In the genomic region with DNA sequence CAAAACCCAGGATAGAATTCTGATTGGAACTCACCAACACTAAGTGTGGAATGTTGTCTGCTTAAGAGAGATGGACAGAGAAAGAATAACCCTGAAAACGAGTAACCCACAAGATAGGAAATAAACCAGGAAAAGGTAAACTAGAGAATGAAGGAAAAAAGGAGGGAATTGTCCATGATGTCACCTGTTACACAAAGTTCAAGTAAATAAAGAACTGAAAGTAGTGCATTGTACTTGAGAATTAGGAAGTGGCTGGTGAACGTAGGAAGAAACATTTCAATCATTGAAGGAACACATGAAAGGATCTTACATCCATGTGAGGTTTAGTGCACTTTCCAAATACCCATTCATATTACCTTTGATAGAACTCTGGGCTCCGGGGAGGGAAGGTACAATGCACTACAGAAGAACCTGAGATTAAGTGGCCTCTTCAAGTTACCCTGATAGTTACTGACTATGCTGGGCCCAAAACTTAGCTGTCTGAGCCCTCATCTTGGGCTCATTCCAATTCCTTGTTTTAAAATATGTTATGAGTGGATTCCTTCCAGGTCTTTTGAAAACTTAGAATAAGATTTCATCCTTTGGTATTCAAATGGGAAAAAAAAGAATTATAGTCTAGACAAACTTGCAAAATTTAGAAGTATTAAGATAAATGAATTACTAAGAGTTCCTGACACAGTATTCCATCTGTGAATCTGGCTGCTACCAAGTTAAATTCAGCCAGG, we compare ENCODE assay signal across 10 cellular contexts. TPM values are rescaled to one million over a fixed set of nuclear protein-coding genes. Genes with fewer than 3 reads are reported as not detected.
DNase-seq lines count a peak whose midpoint lies in the region; ATAC-seq, FAIRE-seq and TF ChIP-seq lines count a peak whose summit lies in the region.
"Had no signal": no experiment of that assay in that cellular context is flagged by ENCODE, and none has a peak within 500 bp of the region (broad histone marks: within the 10 kb centered on the region; RNA-seq: fewer than 3 reads in every experiment).

No MANE protein-coding gene starts in this region.

- H3K9me3 ChIP-seq in heart left ventricle (no peaks in the 10 kb centered on the region), K562 (replicated peaks; ENCODE audit: control insufficient read depth, insufficient read depth, low read depth, low read length) (no peaks in the 10 kb centered on the region), mucosa of rectum (ENCODE audit: control insufficient read depth in 2 of 2, low read length in 2 of 2) (no peaks in the 10 kb centered on the region), upper lobe of right lung (no peaks in the 10 kb centered on the region)

- ATAC-seq in heart left ventricle (no peak), Right ventricle myocardium inferior (no peak), K562 (no peak), upper lobe of right lung (no peak)

- TF ChIP-seq EP300 in K562 (IDR thresholded peaks at IDR 0.05; ENCODE audit: low read length) = no peak

- H3K36me3 ChIP-seq in heart left ventricle (no peaks in the 10 kb centered on the region), K562 (ENCODE audit: control insufficient read depth, insufficient read depth, low read length) (0 out of 3 replicates have a peak, but pooled peaks cover 3% of the 10 kb centered on the region), mucosa of rectum (ENCODE audit: control insufficient read depth in 2 of 2, insufficient read depth in 2 of 2, low read length in 2 of 2) (no peaks in the 10 kb centered on the region), upper lobe of right lung (no peaks in the 10 kb centered on the region)

- FAIRE-seq in K562 (lab: Jason Lieb, UNC) = peak; percentile 59

- no peaks in the 10 kb centered on the region for H4K20me1 ChIP-seq in K562 (replicated peaks; ENCODE audit: control insufficient read depth, insufficient read depth, low read length)

- H3K27ac ChIP-seq in heart left ventricle (peak overlapping the region in 7 of 12 donors; percentile 85 to 94 (median 90)), K562 (ENCODE audit: extremely low read depth, low read depth, low read length) (no peak overlapping the region), mucosa of rectum (ENCODE audit: low read depth in 2 of 2, low read length in 2 of 2) (peak overlapping the region; percentile 89 to 90), upper lobe of right lung (peak overlapping the region; percentile 90)

- TF ChIP-seq POLR2A in heart left ventricle (IDR thresholded peaks at IDR 0.05) = no peak
- no peak for TF ChIP-seq POLR2A in K562 (conservative IDR thresholded peaks at IDR 0.05)

- H3K9ac ChIP-seq in K562 (ENCODE audit: insufficient read depth in 1 of 2, low read depth in 2 of 2, low read length in 2 of 2) (peak overlapping the region in 1 of 2 experiments; percentile 35; a peak in 1 of 4 replicates), mucosa of rectum (ENCODE audit: low read depth in 1 of 2, low read length in 2 of 2) (peak overlapping the region in 1 of 2 donors; percentile 75)

- TF ChIP-seq RAD21 in K562 (CRISPR knock-in tag; conservative IDR thresholded peaks at IDR 0.05 in 1 of 2, IDR thresholded peaks at IDR 0.05 in 1 of 2) = no peak

- no peak for DNase-seq in heart left ventricle
- DNase-seq in Right ventricle myocardium inferior (ENCODE audit: missing footprints) = no peak
- peak in 1 of 4 experiments; percentile 6 for DNase-seq in K562 (ENCODE audit: extremely low read depth in 1 of 4, low spot score in 3 of 4)
- DNase-seq in upper lobe of right lung = no peak
- DNase-seq in OCI-M2 (lab: John Stamatoyannopoulos, UW; ENCODE audit: unreplicated experiment) = no peak
- no peak for DNase-seq in DMS79 treated with DMSO at 0.1 percent for 48 hours (lab: John Stamatoyannopoulos, UW)
- no peak for DNase-seq in SK-N-DZ (ENCODE audit: low spot score)
- DNase-seq: activated CD8-positive, alpha-beta memory T cell treated with anti-CD3 and anti-CD28 coated beads for 24 hours; NCI-H1694 treated with DMSO at 0.1 percent for 48 hours had no signal

- peak overlapping the region; percentile 86 for H2AFZ ChIP-seq in K562 (ENCODE audit: low read depth, low read length)

- in situ Hi-C loops in K562 (cut with MboI) = loop anchor here (25.0 kb wide), 1 partner anchor 1573 kb away; no protein-coding TSS in a partner anchor

- BruUV-seq in K562 (replicated peaks; lab: Mats Ljungman, UMichigan) = no TSS peak

- H3K4me1 ChIP-seq in heart left ventricle = peaks cover 0 to 47% (median 30%) of the 10 kb centered on the region in 12 donors
- peaks cover 0 to 14% of the 10 kb centered on the region in 2 experiments; a peak in 2 of 5 replicates for H3K4me1 ChIP-seq in K562 (replicated peaks in 1 of 2; ENCODE audit: control insufficient read depth in 2 of 2, insufficient read depth in 2 of 2, low read length in 2 of 2)
- H3K4me1 ChIP-seq in mucosa of rectum (ENCODE audit: control insufficient read depth in 2 of 2, insufficient read depth in 2 of 2, low read length in 2 of 2) = peaks cover 10 to 19% of the 10 kb centered on the region in 2 donors
- H3K4me1 ChIP-seq in upper lobe of right lung = peaks cover 23% of the 10 kb centered on the region

- 32 to 51% (median 33%) methylated on average over 3 of the region's 3 CpGs for WGBS in heart left ventricle, 4 donors
- WGBS in K562 (ENCODE audit: insufficient coverage, low coverage, missing lambda C conversion rate) = 29% methylated on average over 3 of the region's 3 CpGs

- H3K4me2 ChIP-seq in K562 (ENCODE audit: insufficient read depth, low read length) = peak overlapping the region; percentile 85

- CTCF ChIA-PET in K562 (lab: Yijun Ruan, JAX; ENCODE audit: low intra/inter-chr PET ratio) = no interaction called here

- H3K79me2 ChIP-seq in K562 (ENCODE audit: control insufficient read depth, insufficient read depth, low read length) = peaks cover 37% of the 10 kb centered on the region

- intact Hi-C loops in heart left ventricle (cut with DNase I) (loop anchor here in 3 of 10 donors (1.0 to 10.0 kb wide), 3 partner anchors 298 to 301 kb away; partner anchors contain the start of gene RPS12 (in 3 of the 3)), Right ventricle myocardium inferior (cut with DNase I) (loop anchor here (5.0 kb wide), 1 partner anchor 298 kb away; the partner anchor contains the start of gene RPS12), K562 (cut with micrococcal nuclease) (loop anchor here (5.0 kb wide), 1 partner anchor 298 kb away; the partner anchor contains the start of gene RPS12), upper lobe of right lung (cut with DNase I) (no loop called here)

- POLR2A ChIA-PET in K562 (lab: Yijun Ruan, JAX) = interaction anchor here (1.5 kb wide), 1 partner anchor 301 kb away, joined by 12 read pairs; the partner anchor contains the start of gene RPS12

- H3K27me3 ChIP-seq in heart left ventricle = no peaks in the 10 kb centered on the region
- H3K27me3 ChIP-seq in K562 (ENCODE audit: control insufficient read depth in 2 of 2, insufficient read depth in 2 of 2, low read length in 2 of 2) = no peaks in the 10 kb centered on the region
- no peaks in the 10 kb centered on the region for H3K27me3 ChIP-seq in mucosa of rectum (ENCODE audit: control insufficient read depth in 2 of 2, insufficient read depth in 2 of 2, low read length in 2 of 2)
- H3K27me3 ChIP-seq in upper lobe of right lung = no peaks in the 10 kb centered on the region

- no peaks in the 10 kb centered on the region for H3K9me1 ChIP-seq in K562 (ENCODE audit: control insufficient read depth, insufficient read depth, low read length)

- TF ChIP-seq CTCF in heart left ventricle (IDR thresholded peaks at IDR 0.05) (no peak), K562 (IDR thresholded peaks at IDR 0.05 in 2 of 3, conservative IDR thresholded peaks at IDR 0.05 in 1 of 3; ENCODE audit: insufficient read depth in 2 of 3, low read depth in 1 of 3, low read length in 3 of 3) (no peak), upper lobe of right lung (IDR thresholded peaks at IDR 0.05) (no peak)

- H3K4me3 ChIP-seq in heart left ventricle = peak overlapping the region in 7 of 12 donors; percentile 66 to 91 (median 83)
- H3K4me3 ChIP-seq in K562 = no peak overlapping the region
- H3K4me3 ChIP-seq in mucosa of rectum (ENCODE audit: low read length in 2 of 2) = peak overlapping the region; percentile 91 to 98
- H3K4me3 ChIP-seq in upper lobe of right lung = peak overlapping the region; percentile 71

RNA-seq across cellular contexts. Expression of gene STX7, which starts 1.1 kb away (rescaled TPM):
- total RNA-seq in heart left ventricle (10 to 100 TPM; 24.8 to 78.8 (median 56.3) TPM), Right ventricle myocardium inferior (53.3 TPM), K562 (2014; rRNA removed) (15.5 and 22.5 TPM in 2 replicates), K562 (2014; rRNA removed; fragmentation: Illumina TruSeq; extraction: Trizol) (26.7 and 29.4 TPM in 2 replicates), K562 (2015; rRNA removed; fragmentation: Illumina TruSeq; extraction: Trizol) (24.5 and 30.3 TPM in 2 replicates), K562 (2021) (24.8 and 25.3 TPM in 2 replicates), upper lobe of right lung (89.1 TPM)
- polyA plus RNA-seq in heart left ventricle (10 to 100 TPM in 1 of 2 donors, 1 to 10 TPM in 1; 6.7 to 25.1 TPM), K562 (2011; rRNA removed) (29.0 and 34.4 TPM in 2 replicates), K562 (2014; fragmentation: Illumina TruSeq; extraction: Trizol) (26.9 and 28.4 TPM in 2 replicates), K562 (2014; fragmentation: Nextera tagmentation; extraction: Ambion mirVana) (10 to 100 TPM; 13.0 to 14.6 TPM), K562 (2014; rRNA removed) (15.0 and 15.6 TPM in 2 replicates)
- 15.2 and 26.2 TPM in 2 replicates for total RNA-seq in K562 (2011; cell fraction: chromatin; rRNA removed; ENCODE audit: low replicate concordance)
- total RNA-seq in K562 (2011; cell fraction: nucleolus; rRNA removed) = 19.7 and 24.0 TPM in 2 replicates
- 22.8 and 25.0 TPM in 2 replicates for total RNA-seq in K562 (2011; cell fraction: nucleoplasm; rRNA removed)
- polyA plus RNA-seq in K562 (2011; cell fraction: cytosol; rRNA removed) = 7.0 and 11.7 TPM in 2 replicates
- 22.3 and 35.5 TPM in 2 replicates for polyA plus RNA-seq in K562 (2011; cell fraction: nucleus; rRNA removed)
- 19.6 and 23.8 TPM in 2 replicates for polyA plus RNA-seq in K562 (2012)
- 28.7 and 43.2 TPM in 2 replicates for polyA minus RNA-seq in K562 (2011; rRNA and poly(A)+ RNA removed)
- polyA minus RNA-seq in K562 (2011; cell fraction: cytosol; rRNA and poly(A)+ RNA removed) = 7.3 and 13.3 TPM in 2 replicates
- polyA minus RNA-seq in K562 (2011; cell fraction: nucleus; rRNA and poly(A)+ RNA removed) = 29.6 and 51.4 TPM in 2 replicates
- 18.1 and 24.8 TPM in 2 replicates for polyA plus RNA-seq in SK-N-DZ (2014; cell fraction: cytosol; rRNA removed)
- polyA plus RNA-seq in SK-N-DZ (2014; cell fraction: nucleus; rRNA removed) = 12.4 and 19.4 TPM in 2 replicates

RNA-seq across cellular contexts. Expression of gene TAAR9, which starts 24.1 kb away (rescaled TPM):
- total RNA-seq in heart left ventricle (not detected), Right ventricle myocardium inferior (not detected), K562 (2014; rRNA removed) (not detected in 2 replicates), K562 (2014; rRNA removed; fragmentation: Illumina TruSeq; extraction: Trizol) (not detected in 2 replicates), K562 (2015; rRNA removed; fragmentation: Illumina TruSeq; extraction: Trizol) (not detected in 2 replicates), K562 (2021) (not detected in 2 replicates), upper lobe of right lung (not detected)
- polyA plus RNA-seq in heart left ventricle (not detected), K562 (2011; rRNA removed) (not detected in 2 replicates), K562 (2014; fragmentation: Illumina TruSeq; extraction: Trizol) (not detected in 2 replicates), K562 (2014; fragmentation: Nextera tagmentation; extraction: Ambion mirVana) (not detected), K562 (2014; rRNA removed) (not detected in 2 replicates)
- not detected in 2 replicates for total RNA-seq in K562 (2011; cell fraction: chromatin; rRNA removed; ENCODE audit: low replicate concordance)
- total RNA-seq in K562 (2011; cell fraction: nucleolus; rRNA removed) = not detected in 2 replicates
- not detected in 2 replicates for total RNA-seq in K562 (2011; cell fraction: nucleoplasm; rRNA removed)
- polyA plus RNA-seq in K562 (2011; cell fraction: cytosol; rRNA removed) = not detected in 2 replicates
- not detected in 2 replicates for polyA plus RNA-seq in K562 (2011; cell fraction: nucleus; rRNA removed)
- not detected in 2 replicates for polyA plus RNA-seq in K562 (2012)
- polyA minus RNA-seq in K562 (2011; rRNA and poly(A)+ RNA removed) = not detected in 2 replicates
- polyA minus RNA-seq in K562 (2011; cell fraction: cytosol; rRNA and poly(A)+ RNA removed) = not detected in 2 replicates
- not detected in 2 replicates for polyA minus RNA-seq in K562 (2011; cell fraction: nucleus; rRNA and poly(A)+ RNA removed)
- polyA plus RNA-seq in SK-N-DZ (2014; cell fraction: cytosol; rRNA removed) = not detected in 2 replicates
- polyA plus RNA-seq in SK-N-DZ (2014; cell fraction: nucleus; rRNA removed) = not detected in 2 replicates

RNA-seq across cellular contexts. Expression of gene TAAR8, which starts 38.5 kb away (rescaled TPM):
- total RNA-seq in heart left ventricle = not detected
- polyA plus RNA-seq in heart left ventricle = not detected
- total RNA-seq in Right ventricle myocardium inferior = not detected
- not detected in 2 replicates for total RNA-seq in K562 (2011; cell fraction: chromatin; rRNA removed; ENCODE audit: low replicate concordance)
- total RNA-seq in K562 (2011; cell fraction: nucleolus; rRNA removed) = not detected in 2 replicates
- total RNA-seq in K562 (2011; cell fraction: nucleoplasm; rRNA removed) = not detected in 2 replicates
- not detected in 2 replicates for total RNA-seq in K562 (2014; rRNA removed)
- total RNA-seq in K562 (2014; rRNA removed; fragmentation: Illumina TruSeq; extraction: Trizol) = not detected in 2 replicates
- not detected in 2 replicates for total RNA-seq in K562 (2015; rRNA removed; fragmentation: Illumina TruSeq; extraction: Trizol)
- not detected in 2 replicates for total RNA-seq in K562 (2021)
- not detected in 2 replicates for polyA plus RNA-seq in K562 (2011; rRNA removed)
- polyA plus RNA-seq in K562 (2011; cell fraction: cytosol; rRNA removed) = not detected in 2 replicates
- not detected in 2 replicates for polyA plus RNA-seq in K562 (2011; cell fraction: nucleus; rRNA removed)
- polyA plus RNA-seq in K562 (2012) = not detected in 2 replicates
- polyA plus RNA-seq in K562 (2014; fragmentation: Illumina TruSeq; extraction: Trizol) = not detected in 2 replicates
- polyA plus RNA-seq in K562 (2014; fragmentation: Nextera tagmentation; extraction: Ambion mirVana) = not detected
- not detected in 2 replicates for polyA plus RNA-seq in K562 (2014; rRNA removed)
- not detected in 2 replicates for polyA minus RNA-seq in K562 (2011; rRNA and poly(A)+ RNA removed)
- polyA minus RNA-seq in K562 (2011; cell fraction: cytosol; rRNA and poly(A)+ RNA removed) = not detected in 2 replicates
- not detected in 2 replicates for polyA minus RNA-seq in K562 (2011; cell fraction: nucleus; rRNA and poly(A)+ RNA removed)
- not detected for total RNA-seq in upper lobe of right lung
- not detected in 2 replicates for polyA plus RNA-seq in SK-N-DZ (2014; cell fraction: cytosol; rRNA removed)
- polyA plus RNA-seq in SK-N-DZ (2014; cell fraction: nucleus; rRNA removed) = not detected in 2 replicates

RNA-seq across cellular contexts. Expression of gene TAAR6, which starts 56.1 kb away (rescaled TPM):
- total RNA-seq in heart left ventricle (not detected), Right ventricle myocardium inferior (not detected), K562 (2014; rRNA removed) (not detected in 2 replicates), K562 (2014; rRNA removed; fragmentation: Illumina TruSeq; extraction: Trizol) (not detected in 2 replicates), K562 (2015; rRNA removed; fragmentation: Illumina TruSeq; extraction: Trizol) (not detected in 2 replicates), K562 (2021) (not detected in 2 replicates), upper lobe of right lung (not detected)
- polyA plus RNA-seq in heart left ventricle (not detected), K562 (2011; rRNA removed) (not detected in 2 replicates), K562 (2014; fragmentation: Illumina TruSeq; extraction: Trizol) (not detected in 2 replicates), K562 (2014; fragmentation: Nextera tagmentation; extraction: Ambion mirVana) (not detected), K562 (2014; rRNA removed) (not detected in 2 replicates)
- total RNA-seq in K562 (2011; cell fraction: chromatin; rRNA removed; ENCODE audit: low replicate concordance) = not detected in 2 replicates
- total RNA-seq in K562 (2011; cell fraction: nucleolus; rRNA removed) = not detected in 2 replicates
- total RNA-seq in K562 (2011; cell fraction: nucleoplasm; rRNA removed) = not detected in 2 replicates
- polyA plus RNA-seq in K562 (2011; cell fraction: cytosol; rRNA removed) = not detected in 2 replicates
- polyA plus RNA-seq in K562 (2011; cell fraction: nucleus; rRNA removed) = not detected in 2 replicates
- polyA plus RNA-seq in K562 (2012) = not detected in 2 replicates
- polyA minus RNA-seq in K562 (2011; rRNA and poly(A)+ RNA removed) = not detected in 2 replicates
- polyA minus RNA-seq in K562 (2011; cell fraction: cytosol; rRNA and poly(A)+ RNA removed) = not detected in 2 replicates
- polyA minus RNA-seq in K562 (2011; cell fraction: nucleus; rRNA and poly(A)+ RNA removed) = not detected in 2 replicates
- polyA plus RNA-seq in SK-N-DZ (2014; cell fraction: cytosol; rRNA removed) = not detected in 2 replicates
- polyA plus RNA-seq in SK-N-DZ (2014; cell fraction: nucleus; rRNA removed) = not detected in 2 replicates
